In genomic region chr2:74421248-74421870, GRCh38 we compare ENCODE assay signal across 7 cellular contexts. TPM values are rescaled to one million over a fixed set of nuclear protein-coding genes. Genes with fewer than 3 reads are reported as not detected.
DNase-seq lines count a peak whose midpoint lies in the region; ATAC-seq and TF ChIP-seq lines count a peak whose summit lies in the region.

Gene C2orf81, minus strand, starts transcription at chr2:74421619. Its CDS starts 59 bp downstream, at chr2:74421560.
A gene with protein sequence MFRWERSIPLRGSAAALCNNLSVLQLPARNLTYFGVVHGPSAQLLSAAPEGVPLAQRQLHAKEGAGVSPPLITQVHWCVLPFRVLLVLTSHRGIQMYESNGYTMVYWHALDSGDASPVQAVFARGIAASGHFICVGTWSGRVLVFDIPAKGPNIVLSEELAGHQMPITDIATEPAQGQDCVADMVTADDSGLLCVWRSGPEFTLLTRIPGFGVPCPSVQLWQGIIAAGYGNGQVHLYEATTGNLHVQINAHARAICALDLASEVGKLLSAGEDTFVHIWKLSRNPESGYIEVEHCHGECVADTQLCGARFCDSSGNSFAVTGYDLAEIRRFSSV (plus strand): TSS chr2:74421730. CDS start chr2:74422154, 424 bp downstream.

- TF ChIP-seq CTCF in astrocyte of the spinal cord (IDR thresholded peaks at IDR 0.05; ENCODE audit: low read depth, low read length): no peak
- TF ChIP-seq CTCF in gastrocnemius medialis (IDR thresholded peaks at IDR 0.05 in 4 of 5, conservative IDR thresholded peaks at IDR 0.05 in 1 of 5): no peak

- no peaks in the 10 kb centered on the region for H3K4me1 ChIP-seq in iPS DF 6.9 (ENCODE audit: control insufficient read depth, insufficient read depth, low read length)
- peaks cover 5 to 9% of the 10 kb centered on the region in 2 donors for H3K4me1 ChIP-seq in gastrocnemius medialis

- in situ Hi-C loops in astrocyte of the spinal cord (cut with HindIII; ENCODE audit: low sequenced_read_pairs) (no loop called here), gastrocnemius medialis (cut with MboI; ENCODE audit: low sequenced_read_pairs in 4 of 4) (no loop called here)

- WGBS in iPS DF 6.9 (ENCODE audit: insufficient coverage, insufficient read length): no CpG with 5 or more reads among the region's 56 CpGs

- H3K27me3 ChIP-seq in iPS DF 6.9 (ENCODE audit: control insufficient read depth, insufficient read depth, low read length) (no peaks in the 10 kb centered on the region), gastrocnemius medialis (peaks cover 17 to 33% (median 24%) of the 10 kb centered on the region in 3 donors)

- intact Hi-C loops in gastrocnemius medialis (cut with DNase I; ENCODE audit: low total_unique reads): no loop called here

- H3K9me3 ChIP-seq in iPS DF 6.9 (ENCODE audit: control insufficient read depth, insufficient read depth, low read length) (no peaks in the 10 kb centered on the region), gastrocnemius medialis (no peaks in the 10 kb centered on the region)

- 0 out of 2 replicates have a peak, but pooled peaks cover 6% of the 10 kb centered on the region for H3K36me3 ChIP-seq in iPS DF 6.9 (ENCODE audit: control insufficient read depth, insufficient read depth, low read length)
- H3K36me3 ChIP-seq in gastrocnemius medialis: no peaks in the 10 kb centered on the region

- ATAC-seq in GM18517 (IDR thresholded peaks at IDR 0.05; ENCODE audit: unreplicated experiment): peak; percentile 91
- peak; percentile 85 for ATAC-seq in HG03025 (IDR thresholded peaks at IDR 0.05; ENCODE audit: low FRiP score, unreplicated experiment)
- ATAC-seq in gastrocnemius medialis: peak; percentile 72 to 73

- peak; percentile 46 for DNase-seq in NCI-H2029 treated with DMSO at 0.1 percent for 48 hours (lab: John Stamatoyannopoulos, UW)
- DNase-seq in T1000 (lab: John Stamatoyannopoulos, UW): peak; percentile 90
- peak; percentile 87 for DNase-seq in astrocyte of the spinal cord (ENCODE audit: low read depth, low spot score)
- peak; percentile 79 for DNase-seq in iPS DF 6.9 (ENCODE audit: low read depth, low spot score)
- DNase-seq in gastrocnemius medialis: peak; percentile 40 to 49

- TF ChIP-seq POLR2A in gastrocnemius medialis (IDR thresholded peaks at IDR 0.05): no peak

- H3K27ac ChIP-seq in iPS DF 6.9 (ENCODE audit: low read length) (no peak within 1 kb of the TSS), gastrocnemius medialis (peak within 1 kb of the TSS in 1 of 4 donors; percentile 38)

- H3K4me3 ChIP-seq in astrocyte of the spinal cord (ENCODE audit: low read depth, low read length) (peak within 1 kb of the TSS; percentile 84), iPS DF 6.9 (ENCODE audit: low read length) (peak within 1 kb of the TSS; percentile 53; the same call in 1 of the 2 replicates), gastrocnemius medialis (peak within 1 kb of the TSS; percentile 57 to 64 (median 58))

RNA-seq across cellular contexts. Expression of gene C2orf81, which starts in this region (rescaled TPM):
- under 1 TPM in 1 of 4 donors, not detected in 3; 0.24 TPM for total RNA-seq in gastrocnemius medialis

RNA-seq across cellular contexts. Expression of the second gene that starts in this region (rescaled TPM):
- 1 to 10 TPM in 2 of 4 donors, under 1 TPM in 2; 0.51 to 2.1 (median 1.4) TPM for total RNA-seq in gastrocnemius medialis
